8 cellular contexts compared by ENCODE assay signal in the genomic region with DNA sequence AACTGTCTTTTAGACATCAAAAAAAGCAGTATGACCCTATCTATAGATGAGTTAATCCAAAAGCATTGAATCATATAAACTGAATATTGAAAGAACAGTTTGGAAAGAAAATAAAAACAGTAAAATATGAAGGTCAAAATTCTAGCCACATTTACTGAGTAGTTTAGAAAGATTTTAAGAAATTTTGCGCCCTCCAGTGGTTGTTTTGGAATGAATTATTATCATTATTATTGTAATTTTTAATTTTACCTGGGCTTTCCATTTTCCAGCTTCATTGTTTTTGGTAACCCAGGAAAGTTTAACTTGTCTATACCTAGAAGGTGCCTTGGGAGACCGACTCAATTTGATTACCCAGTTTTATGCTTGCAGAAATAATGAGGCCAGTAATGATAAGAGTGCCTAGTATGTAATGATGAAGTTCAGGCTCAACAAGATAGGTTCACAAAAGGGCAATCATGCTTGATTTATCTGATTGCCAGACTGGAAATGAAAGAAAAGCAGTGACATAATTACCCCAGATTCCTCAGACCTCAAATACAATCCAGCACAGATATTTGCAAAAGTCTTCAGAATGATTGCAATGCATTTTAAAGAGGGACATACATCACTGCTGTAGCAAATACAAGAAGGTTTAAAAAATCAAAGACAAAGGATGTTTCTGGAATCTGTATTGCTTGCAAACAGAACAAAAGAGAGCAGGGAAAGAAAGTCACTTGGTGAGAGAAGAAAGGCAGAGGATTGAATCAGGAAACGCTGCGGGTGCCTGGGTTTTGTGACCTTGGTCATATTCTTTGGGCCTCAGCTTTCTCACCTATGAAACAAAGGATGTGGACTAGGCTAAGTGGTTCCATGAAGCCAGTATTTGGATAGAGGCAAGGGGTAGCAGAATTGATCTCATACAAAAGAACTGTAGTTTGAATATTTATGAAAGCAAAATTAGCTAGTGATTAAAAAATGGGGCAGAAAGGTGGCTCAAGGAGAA.
A peak's percentile ranks its signal among the peaks of the same experiment; 100 is the strongest.
DNase-seq lines count a peak whose midpoint lies in the region; ATAC-seq and TF ChIP-seq lines count a peak whose summit lies in the region.

No MANE protein-coding gene starts in this region.

- H3K79me2 ChIP-seq in OCI-LY3 (ENCODE audit: low read length), result no peaks in the 10 kb centered on the region

- H3K4me1 ChIP-seq in OCI-LY3 (ENCODE audit: low read length), result peaks cover 26% of the 10 kb centered on the region

- H4K20me1 ChIP-seq in OCI-LY3 (ENCODE audit: insufficient read depth, low read length), result no peaks in the 10 kb centered on the region

- H3K4me3 ChIP-seq in OCI-LY3 (ENCODE audit: low read length), result no peak overlapping the region

- no peaks in the 10 kb centered on the region for H3K36me3 ChIP-seq in OCI-LY3 (replicated peaks; ENCODE audit: low read depth, low read length)

- in situ Hi-C loops in GM13977 (cut with MboI; ENCODE audit: low pct_unique_long_range_greater_than_20kb, low sequenced_read_pairs, unreplicated experiment), result no loop called here

- ATAC-seq in HG03439 (IDR thresholded peaks at IDR 0.05; ENCODE audit: unreplicated experiment) (no peak), GM18498 (IDR thresholded peaks at IDR 0.05; ENCODE audit: unreplicated experiment) (no peak)

- no peaks in the 10 kb centered on the region for H3K9me3 ChIP-seq in OCI-LY3 (ENCODE audit: insufficient read depth, low read length)

- H2AFZ ChIP-seq in OCI-LY3 (ENCODE audit: low read depth, low read length), result no peak overlapping the region

- no peak overlapping the region for H3K4me2 ChIP-seq in OCI-LY3 (ENCODE audit: low read length)

- DNase-seq in GM13977 (ENCODE audit: low spot score) (peak; percentile 10), fibroblast of peridontal ligament (ENCODE audit: extremely low read depth) (peak; percentile 49), T-helper 1 cell (no peak)
- DNase-seq in activated CD4-positive, alpha-beta T cell treated with anti-CD3 and anti-CD28 coated beads for 4 hours, result no peak

- H3K27me3 ChIP-seq in OCI-LY3 (ENCODE audit: low read depth, low read length), result peaks cover 12% of the 10 kb centered on the region

- peak; percentile 69 for TF ChIP-seq CTCF in 22Rv1 (IDR thresholded peaks at IDR 0.05)
- TF ChIP-seq CTCF in GM13977 (IDR thresholded peaks at IDR 0.05; ENCODE audit: extremely low read depth, insufficient read depth, missing control alignments), result peak; percentile 21
- peak; percentile 54 for TF ChIP-seq CTCF in OCI-LY3 (IDR thresholded peaks at IDR 0.05; ENCODE audit: low read depth, low read length)

- H3K9ac ChIP-seq in OCI-LY3 (ENCODE audit: low read length), result no peak overlapping the region

- H3K27ac ChIP-seq in 22Rv1, result no peak overlapping the region
- H3K27ac ChIP-seq in OCI-LY3 (ENCODE audit: low read length), result no peak overlapping the region

Comparison
In these comparisons a context has a peak if more than half of its experiments do, and no peak if none do; other contexts are left out.
1. DNase-seq: peak in GM13977 (single experiment) and fibroblast of peridontal ligament (single experiment); none in T-helper 1 cell (0 of 5) and activated CD4-positive, alpha-beta T cell treated with anti-CD3 and anti-CD28 coated beads for 4 hours (0 of 2).
2. Peak in every context shown above with its lines, with median percentiles within 50 percentile points of each other: CTCF ChIP-seq.